In genomic region chr6:160069459-160069858, GRCh38 we compare ENCODE assay signal across 13 cellular contexts. TPM values are rescaled to one million over a fixed set of nuclear protein-coding genes. Genes with fewer than 3 reads are reported as not detected.
DNase-seq lines count a peak whose midpoint lies in the region; ATAC-seq and TF ChIP-seq lines count a peak whose summit lies in the region.
"Had no signal": no experiment of that assay in that cellular context is flagged by ENCODE, and none has a peak within 500 bp of the region (broad histone marks: within the 10 kb centered on the region; RNA-seq: fewer than 3 reads in every experiment).

No MANE protein-coding gene starts in this region.

- H3K9me3 Mint-ChIP-seq in activated naive CD8-positive, alpha-beta T cell (ENCODE audit: low read depth) = no peaks in the 10 kb centered on the region
- H3K9me3 Mint-ChIP-seq in activated naive CD8-positive, alpha-beta T cell treated with anti-CD3 and anti-CD28 coated beads for 36 hours = no peaks in the 10 kb centered on the region
- H3K9me3 Mint-ChIP-seq in nephron progenitor cell = no peaks in the 10 kb centered on the region

- ATAC-seq in GM21619 (IDR thresholded peaks at IDR 0.05; ENCODE audit: unreplicated experiment) (peak; percentile 9), HG03521 (IDR thresholded peaks at IDR 0.05; ENCODE audit: unreplicated experiment) (peak; percentile 22)
- ATAC-seq: Panc1 had no signal

- peaks cover 40% of the 10 kb centered on the region for H3K36me3 Mint-ChIP-seq in activated naive CD8-positive, alpha-beta T cell
- peaks cover 62% of the 10 kb centered on the region for H3K36me3 Mint-ChIP-seq in activated naive CD8-positive, alpha-beta T cell treated with anti-CD3 and anti-CD28 coated beads for 36 hours
- peaks cover 82% of the 10 kb centered on the region for H3K36me3 Mint-ChIP-seq in nephron progenitor cell (ENCODE audit: low read depth)

- DNase-seq in activated naive CD8-positive, alpha-beta T cell treated with anti-CD3 and anti-CD28 coated beads for 36 hours = no peak
- DNase-seq in nephron progenitor cell (no peak), AG08395 (ENCODE audit: low spot score) (no peak), GM03348 (ENCODE audit: low spot score) (no peak)
- DNase-seq in stimulated activated CD4-positive, alpha-beta T cell treated with anti-CD3 and anti-CD28 coated beads, Interleukin-2, amount 100 ng/mL, for 48 hours = no peak
- DNase-seq: erythroblast, Kasumi-1, retina, trophoblast cell had no signal

- TF ChIP-seq CTCF in nephron progenitor cell (IDR thresholded peaks at IDR 0.05) = no peak

- peak overlapping the region; percentile 60 for H3K4me3 Mint-ChIP-seq in activated naive CD8-positive, alpha-beta T cell
- no peak overlapping the region for H3K4me3 Mint-ChIP-seq in activated naive CD8-positive, alpha-beta T cell treated with anti-CD3 and anti-CD28 coated beads for 36 hours
- H3K4me3 Mint-ChIP-seq in nephron progenitor cell = no peak overlapping the region

- H3K27me3 Mint-ChIP-seq in activated naive CD8-positive, alpha-beta T cell = no peaks in the 10 kb centered on the region
- no peaks in the 10 kb centered on the region for H3K27me3 Mint-ChIP-seq in activated naive CD8-positive, alpha-beta T cell treated with anti-CD3 and anti-CD28 coated beads for 36 hours
- no peaks in the 10 kb centered on the region for H3K27me3 Mint-ChIP-seq in nephron progenitor cell (ENCODE audit: low read depth, poor library complexity)

- no peak overlapping the region for H3K27ac Mint-ChIP-seq in activated naive CD8-positive, alpha-beta T cell
- no peak overlapping the region for H3K27ac Mint-ChIP-seq in activated naive CD8-positive, alpha-beta T cell treated with anti-CD3 and anti-CD28 coated beads for 36 hours
- peak overlapping the region; percentile 59 for H3K27ac Mint-ChIP-seq in nephron progenitor cell

- H3K4me1 Mint-ChIP-seq in activated naive CD8-positive, alpha-beta T cell (ENCODE audit: low read depth) = peaks cover 32% of the 10 kb centered on the region
- H3K4me1 Mint-ChIP-seq in activated naive CD8-positive, alpha-beta T cell treated with anti-CD3 and anti-CD28 coated beads for 36 hours = peaks cover 22% of the 10 kb centered on the region
- no peaks in the 10 kb centered on the region for H3K4me1 Mint-ChIP-seq in nephron progenitor cell

RNA-seq across cellular contexts. Expression of gene SLC22A1, which starts 52.2 kb away (rescaled TPM):
- under 1 TPM in 1 of 2 experiments, not detected in 1; 0.85 TPM for total RNA-seq in activated naive CD8-positive, alpha-beta T cell treated with anti-CD3 and anti-CD28 coated beads for 36 hours
